Comparison of ENCODE assay signal across 1 cellular context in the genomic region with DNA sequence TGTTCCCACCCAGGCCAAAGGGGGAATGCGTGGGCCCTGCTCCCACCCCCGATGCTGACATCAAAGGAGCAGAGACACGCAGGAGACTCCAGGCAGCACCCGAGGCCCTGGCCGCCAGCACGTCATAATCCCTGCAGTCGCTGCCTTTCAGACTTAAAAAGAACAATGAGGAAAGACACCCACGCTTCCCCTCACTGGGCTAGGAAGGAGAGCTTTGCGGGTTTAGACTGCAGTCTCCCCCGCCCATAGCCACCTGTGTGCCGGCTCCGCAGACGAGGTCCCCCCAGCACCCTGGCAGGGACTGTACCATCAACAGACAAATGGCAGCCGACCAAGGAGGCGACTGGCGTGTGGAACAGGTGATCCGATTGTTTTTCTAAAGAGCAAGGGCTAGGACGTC.
TF ChIP-seq lines count a peak whose summit lies in the region.

No MANE protein-coding gene starts in this region.

TF ChIP-seq in HepG2, 621 proteins besides CTCF, POLR2A, EP300 and RAD21 (continued from another document):
- TF ChIP-seq, protein P1, sequence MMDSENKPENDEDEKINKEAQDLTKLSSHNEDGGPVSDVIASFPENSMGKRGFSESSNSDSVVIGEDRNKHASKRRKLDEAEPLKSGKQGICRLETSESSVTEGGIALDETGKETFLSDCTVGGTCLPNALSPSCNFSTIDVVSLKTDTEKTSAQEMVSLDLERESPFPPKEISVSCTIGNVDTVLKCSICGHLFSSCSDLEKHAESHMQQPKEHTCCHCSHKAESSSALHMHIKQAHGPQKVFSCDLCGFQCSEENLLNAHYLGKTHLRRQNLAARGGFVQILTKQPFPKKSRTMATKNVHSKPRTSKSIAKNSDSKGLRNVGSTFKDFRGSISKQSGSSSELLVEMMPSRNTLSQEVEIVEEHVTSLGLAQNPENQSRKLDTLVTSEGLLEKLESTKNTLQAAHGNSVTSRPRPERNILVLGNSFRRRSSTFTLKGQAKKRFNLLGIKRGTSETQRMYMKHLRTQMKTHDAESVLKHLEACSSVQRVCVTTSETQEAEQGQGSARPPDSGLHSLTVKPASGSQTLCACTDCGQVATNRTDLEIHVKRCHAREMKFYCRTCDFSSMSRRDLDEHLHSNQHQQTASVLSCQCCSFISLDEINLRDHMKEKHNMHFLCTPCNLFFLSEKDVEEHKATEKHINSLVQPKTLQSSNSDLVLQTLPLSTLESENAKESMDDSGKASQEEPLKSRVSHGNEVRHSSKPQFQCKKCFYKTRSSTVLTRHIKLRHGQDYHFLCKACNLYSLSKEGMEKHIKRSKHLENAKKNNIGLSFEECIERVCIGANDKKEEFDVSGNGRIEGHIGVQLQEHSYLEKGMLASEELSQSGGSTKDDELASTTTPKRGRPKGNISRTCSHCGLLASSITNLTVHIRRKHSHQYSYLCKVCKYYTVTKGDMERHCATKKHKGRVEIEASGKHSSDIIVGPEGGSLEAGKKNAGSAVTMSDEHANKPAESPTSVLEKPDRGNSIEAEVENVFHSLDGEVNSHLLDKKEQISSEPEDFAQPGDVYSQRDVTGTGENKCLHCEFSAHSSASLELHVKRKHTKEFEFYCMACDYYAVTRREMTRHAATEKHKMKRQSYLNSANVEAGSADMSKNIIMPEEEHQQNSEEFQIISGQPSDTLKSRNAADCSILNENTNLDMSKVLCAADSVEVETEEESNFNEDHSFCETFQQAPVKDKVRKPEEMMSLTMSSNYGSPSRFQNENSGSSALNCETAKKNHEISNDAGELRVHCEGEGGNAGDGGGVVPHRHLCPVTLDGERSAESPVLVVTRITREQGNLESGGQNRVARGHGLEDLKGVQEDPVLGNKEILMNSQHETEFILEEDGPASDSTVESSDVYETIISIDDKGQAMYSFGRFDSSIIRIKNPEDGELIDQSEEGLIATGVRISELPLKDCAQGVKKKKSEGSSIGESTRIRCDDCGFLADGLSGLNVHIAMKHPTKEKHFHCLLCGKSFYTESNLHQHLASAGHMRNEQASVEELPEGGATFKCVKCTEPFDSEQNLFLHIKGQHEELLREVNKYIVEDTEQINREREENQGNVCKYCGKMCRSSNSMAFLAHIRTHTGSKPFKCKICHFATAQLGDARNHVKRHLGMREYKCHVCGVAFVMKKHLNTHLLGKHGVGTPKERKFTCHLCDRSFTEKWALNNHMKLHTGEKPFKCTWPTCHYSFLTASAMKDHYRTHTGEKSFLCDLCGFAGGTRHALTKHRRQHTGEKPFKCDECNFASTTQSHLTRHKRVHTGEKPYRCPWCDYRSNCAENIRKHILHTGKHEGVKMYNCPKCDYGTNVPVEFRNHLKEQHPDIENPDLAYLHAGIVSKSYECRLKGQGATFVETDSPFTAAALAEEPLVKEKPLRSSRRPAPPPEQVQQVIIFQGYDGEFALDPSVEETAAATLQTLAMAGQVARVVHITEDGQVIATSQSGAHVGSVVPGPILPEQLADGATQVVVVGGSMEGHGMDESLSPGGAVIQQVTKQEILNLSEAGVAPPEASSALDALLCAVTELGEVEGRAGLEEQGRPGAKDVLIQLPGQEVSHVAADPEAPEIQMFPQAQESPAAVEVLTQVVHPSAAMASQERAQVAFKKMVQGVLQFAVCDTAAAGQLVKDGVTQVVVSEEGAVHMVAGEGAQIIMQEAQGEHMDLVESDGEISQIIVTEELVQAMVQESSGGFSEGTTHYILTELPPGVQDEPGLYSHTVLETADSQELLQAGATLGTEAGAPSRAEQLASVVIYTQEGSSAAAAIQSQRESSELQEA (CRISPR knock-in tag; IDR thresholded peaks at IDR 0.05; ENCODE audit: not compliant biosample characterization) = no peak
